ENCODE assay signal across 13 cellular contexts in genomic region chr21:39114871-39115658, GRCh38.
DNase-seq lines count a peak whose midpoint lies in the region; ATAC-seq, FAIRE-seq and TF ChIP-seq lines count a peak whose summit lies in the region.
"Had no signal": no experiment of that assay in that cellular context is flagged by ENCODE, and none has a peak within 500 bp of the region (broad histone marks: within the 10 kb centered on the region; RNA-seq: fewer than 3 reads in every experiment).

No MANE protein-coding gene starts in this region.

- CTCF ChIA-PET in HepG2 (lab: Yijun Ruan, JAX; ENCODE audit: low intra/inter-chr PET ratio, low total read pairs), result no interaction called here

- no peak overlapping the region for H2AFZ ChIP-seq in HepG2 (ENCODE audit: low read length)

- no peak for FAIRE-seq in HepG2 (lab: Jason Lieb, UNC)

- peaks cover 25% of the 10 kb centered on the region for H3K4me1 ChIP-seq in HepG2 (ENCODE audit: insufficient read depth, low read length)

- H3K36me3 ChIP-seq in brain microvascular endothelial cell (replicated peaks) (no peaks in the 10 kb centered on the region), HepG2 (replicated peaks in 1 of 2; ENCODE audit: control insufficient read depth in 1 of 2, insufficient read depth in 2 of 2, low read length in 2 of 2) (no peaks in the 10 kb centered on the region)

- no peak for TF ChIP-seq RAD21 in HepG2 (CRISPR knock-in tag; IDR thresholded peaks at IDR 0.05)

- no peak overlapping the region for H3K27ac ChIP-seq in brain microvascular endothelial cell
- H3K27ac ChIP-seq in HepG2 (ENCODE audit: extremely low read length, insufficient read depth, low read length), result no peak overlapping the region

- no peak overlapping the region for H3K9ac ChIP-seq in HepG2 (ENCODE audit: insufficient read depth, low read depth, low read length)

- no peak overlapping the region for H3K4me3 ChIP-seq in brain microvascular endothelial cell (ENCODE audit: low read depth, low read length)
- H3K4me3 ChIP-seq in HepG2 (replicated peaks in 1 of 3; ENCODE audit: insufficient read depth in 1 of 3, low read depth in 2 of 3, low read length in 3 of 3), result no peak overlapping the region
- H3K4me3 ChIP-seq: skin epidermis had no signal

- no TSS peak for BruUV-seq in HepG2 (replicated peaks; lab: Mats Ljungman, UMichigan)

- H3K79me2 ChIP-seq in HepG2 (ENCODE audit: insufficient read depth, low read length), result no peaks in the 10 kb centered on the region

- no peaks in the 10 kb centered on the region for H3K27me3 ChIP-seq in brain microvascular endothelial cell (replicated peaks)
- no peaks in the 10 kb centered on the region; a peak in 1 of 5 replicates for H3K27me3 ChIP-seq in HepG2 (ENCODE audit: control insufficient read depth in 1 of 2, insufficient read depth in 2 of 2, low read length in 2 of 2)

- H4K20me1 ChIP-seq in HepG2 (ENCODE audit: insufficient read depth, low read length), result no peaks in the 10 kb centered on the region

- no peak overlapping the region for H3K4me2 ChIP-seq in HepG2 (ENCODE audit: low read depth, low read length)

- no peak for TF ChIP-seq EP300 in HepG2 (IDR thresholded peaks at IDR 0.05; ENCODE audit: low read depth in 2 of 2, low read length in 2 of 2)
- no peak for TF ChIP-seq EP300 in HepG2 (CRISPR knock-in tag; IDR thresholded peaks at IDR 0.05; ENCODE audit: borderline replicate concordance)

- TF ChIP-seq CTCF in brain microvascular endothelial cell (IDR thresholded peaks at IDR 0.05; ENCODE audit: low read depth, low read length, missing control alignments), result no peak
- TF ChIP-seq CTCF in HepG2 (CRISPR knock-in tag; IDR thresholded peaks at IDR 0.05), result no peak

- TF ChIP-seq POLR2A in HepG2 (IDR thresholded peaks at IDR 0.05; ENCODE audit: insufficient read depth in 1 of 2, low read depth in 2 of 2, low read length in 2 of 2), result no peak

- ATAC-seq in HepG2 (peak; percentile 59), GM18907 (IDR thresholded peaks at IDR 0.05; ENCODE audit: unreplicated experiment) (no peak)

- no peaks in the 10 kb centered on the region for H3K9me3 ChIP-seq in HepG2 (ENCODE audit: low read length)

- intact Hi-C loops in HepG2 (cut with micrococcal nuclease; ENCODE audit: unreplicated experiment), result no loop called here

- 91% methylated on average over 4 of the region's 12 CpGs for WGBS in HepG2 (ENCODE audit: low lambda C conversion rate)

- peak; percentile 96 for DNase-seq in Daoy (ENCODE audit: low read depth)
- peak; percentile 82 for DNase-seq in M059J (ENCODE audit: low read depth)
- DNase-seq in brain microvascular endothelial cell, result peak; percentile 48
- peak; percentile 29 for DNase-seq in HepG2 (ENCODE audit: low spot score)
- no peak for DNase-seq in activated T-cell treated with anti-CD3 and anti-CD28 coated beads, Interleukin-2, amount 50 U/mL, for 1 hour
- no peak for DNase-seq in NCI-H526 (lab: John Stamatoyannopoulos, UW)
- DNase-seq in ACHN, result no peak
- DNase-seq: activated T-cell treated with anti-CD3 and anti-CD28 coated beads for 4 hours; amniotic stem cell; CD4-positive, alpha-beta T cell; SHP77 treated with DMSO at 0.1 percent for 48 hours had no signal

- in situ Hi-C loops in brain microvascular endothelial cell (cut with HindIII; ENCODE audit: low pct_ligation_motif_present, low sequenced_read_pairs) (no loop called here), HepG2 (cut with HindIII; ENCODE audit: extremely low pct_ligation_motif_present, low pct_unique_long_range_greater_than_20kb) (no loop called here), ACHN (cut with HindIII; ENCODE audit: low pct_ligation_motif_present, low pct_unique_long_range_greater_than_20kb, low sequenced_read_pairs) (no loop called here)

- POLR2A ChIA-PET in HepG2 (lab: Yijun Ruan, JAX), result no interaction called here

TF ChIP-seq in HepG2, 621 proteins besides CTCF, POLR2A, EP300 and RAD21:
- TF ChIP-seq ZFP91 (CRISPR knock-in tag; IDR thresholded peaks at IDR 0.05; ENCODE audit: borderline replicate concordance) (peak; percentile 17; the same call in 1 of the 2 replicates), CEBPB (IDR thresholded peaks at IDR 0.05; ENCODE audit: borderline replicate concordance, low read depth, low read length) (peak; percentile 74), ZBTB7A (CRISPR knock-in tag; IDR thresholded peaks at IDR 0.05) (no peak), TEAD2 (CRISPR knock-in tag; IDR thresholded peaks at IDR 0.05) (no peak), ZNF687 (CRISPR knock-in tag; IDR thresholded peaks at IDR 0.05) (peak; percentile 36)

Comparison
In these comparisons a context has a peak if more than half of its experiments do, and no peak if none do; other contexts are left out.
1. DNase-seq: peak in Daoy (single experiment), M059J (single experiment), brain microvascular endothelial cell (single experiment) and HepG2 (single experiment); none in activated T-cell treated with anti-CD3 and anti-CD28 coated beads, Interleukin-2, amount 50 U/mL, for 1 hour (single experiment), NCI-H526 (0 of 2) and ACHN (single experiment).